In the genomic region with DNA sequence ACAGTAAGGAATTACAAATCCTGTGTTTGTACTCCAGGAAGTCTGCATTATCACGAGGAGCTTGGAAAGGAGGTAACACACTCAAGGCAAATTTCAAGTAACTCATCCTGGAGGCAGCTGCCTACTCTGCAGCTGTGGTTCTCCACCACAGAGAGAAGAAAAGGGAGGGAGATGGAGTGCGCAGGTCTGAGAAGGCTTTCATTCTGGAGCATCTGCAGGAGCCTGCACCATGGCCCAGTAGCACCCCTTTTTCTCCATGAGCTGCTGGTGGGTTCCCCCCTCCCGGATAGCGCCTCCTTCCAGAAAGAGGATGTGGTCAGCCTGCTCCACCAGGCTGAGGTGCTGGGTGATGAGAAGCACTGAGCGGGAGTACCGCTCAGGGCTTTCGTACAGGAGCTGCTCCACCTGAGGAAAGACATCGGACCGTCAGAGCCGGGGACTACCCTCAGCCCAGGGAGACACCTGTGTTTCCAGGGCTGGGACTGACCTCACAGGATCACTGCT, we compare ENCODE assay signal across 10 cellular contexts. TPM values are rescaled to one million over a fixed set of nuclear protein-coding genes. Genes with fewer than 3 reads are reported as not detected.
A peak's percentile ranks its signal among the peaks of the same experiment; 100 is the strongest.
DNase-seq lines count a peak whose midpoint lies in the region; ATAC-seq and TF ChIP-seq lines count a peak whose summit lies in the region.
"Had no signal": no experiment of that assay in that cellular context is flagged by ENCODE, and none has a peak within 500 bp of the region (broad histone marks: within the 10 kb centered on the region; RNA-seq: fewer than 3 reads in every experiment).

No MANE protein-coding gene starts in this region.

- H3K4me3 ChIP-seq in left ventricle myocardium inferior (peak overlapping the region; percentile 85), SJCRH30 (no peak overlapping the region), brain microvascular endothelial cell (ENCODE audit: low read depth, low read length) (no peak overlapping the region)

- peak overlapping the region; percentile 99 for H3K27ac Mint-ChIP-seq in memory B cell

- H3K27ac ChIP-seq in left ventricle myocardium inferior (replicated peaks) (peak overlapping the region; percentile 97), SJCRH30 (no peak overlapping the region), brain microvascular endothelial cell (no peak overlapping the region)
- H3K27ac ChIP-seq: cardiac muscle cell had no signal

- H3K36me3 ChIP-seq in left ventricle myocardium inferior (peaks cover 72% of the 10 kb centered on the region), SJCRH30 (no peaks in the 10 kb centered on the region), brain microvascular endothelial cell (replicated peaks) (peaks cover 32% of the 10 kb centered on the region)
- H3K36me3 ChIP-seq: cardiac muscle cell, ovary had no signal

- TF ChIP-seq CTCF in left ventricle myocardium inferior (IDR thresholded peaks at IDR 0.05; ENCODE audit: borderline replicate concordance) (no peak), brain microvascular endothelial cell (IDR thresholded peaks at IDR 0.05; ENCODE audit: low read depth, low read length, missing control alignments) (no peak)

- H3K9me3 ChIP-seq in left ventricle myocardium inferior (replicated peaks) (no peaks in the 10 kb centered on the region), SJCRH30 (replicated peaks) (no peaks in the 10 kb centered on the region)
- H3K9me3 ChIP-seq: ovary had no signal

- no peaks in the 10 kb centered on the region for H3K27me3 ChIP-seq in left ventricle myocardium inferior (ENCODE audit: low read depth)
- H3K27me3 ChIP-seq in SJCRH30, result peaks cover 23% of the 10 kb centered on the region
- no peaks in the 10 kb centered on the region for H3K27me3 ChIP-seq in brain microvascular endothelial cell (replicated peaks)
- H3K27me3 ChIP-seq: ovary had no signal

- intact Hi-C loops in left ventricle myocardium inferior (cut with micrococcal nuclease) (no loop called here), Right ventricle myocardium inferior (cut with DNase I) (no loop called here)

- peaks cover 57% of the 10 kb centered on the region for H3K4me1 Mint-ChIP-seq in memory B cell

- H3K9me3 Mint-ChIP-seq in memory B cell, result no peaks in the 10 kb centered on the region

- H3K36me3 Mint-ChIP-seq in memory B cell, result peaks cover 68% of the 10 kb centered on the region

- in situ Hi-C loops in brain microvascular endothelial cell (cut with HindIII; ENCODE audit: low pct_ligation_motif_present, low sequenced_read_pairs), result no loop called here

- no peak for ATAC-seq in Right ventricle myocardium inferior
- ATAC-seq in memory B cell (ENCODE audit: low read depth), result no peak

- H3K4me1 ChIP-seq in left ventricle myocardium inferior (peaks cover 57% of the 10 kb centered on the region), SJCRH30 (no peaks in the 10 kb centered on the region)

- H3K27me3 Mint-ChIP-seq in memory B cell, result no peaks in the 10 kb centered on the region

- peak overlapping the region; percentile 93 for H3K4me3 Mint-ChIP-seq in memory B cell

- no peak for DNase-seq in left ventricle myocardium inferior
- DNase-seq in Right ventricle myocardium inferior (ENCODE audit: missing footprints), result no peak
- peak; percentile 53 for DNase-seq in activated T-cell treated with anti-CD3 and anti-CD28 coated beads, Interleukin-2, amount 50 U/mL, for 1 hour
- peak in 1 of 2 donors; percentile 31 for DNase-seq in memory B cell (ENCODE audit: low spot score in 2 of 2)
- DNase-seq in NCI-H2196 (lab: John Stamatoyannopoulos, UW; ENCODE audit: unreplicated experiment), result no peak
- DNase-seq in SJCRH30, result no peak
- no peak for DNase-seq in brain microvascular endothelial cell
- DNase-seq in NCI-H226, result no peak
- DNase-seq: ovary had no signal

RNA-seq across cellular contexts. Expression of a gene that starts 1.6 kb away (rescaled TPM):
- 13.2 TPM for total RNA-seq in left ventricle myocardium inferior
- 19.6 TPM for total RNA-seq in Right ventricle myocardium inferior
- 0.18 and 0.33 TPM in 2 replicates for total RNA-seq in SJCRH30 (2014; rRNA removed; shearing (Covaris generic))

RNA-seq across cellular contexts. Expression of a gene that starts 6.9 kb away (rescaled TPM):
- 22.4 TPM for total RNA-seq in left ventricle myocardium inferior
- 19.3 TPM for total RNA-seq in Right ventricle myocardium inferior
- 17.1 and 17.4 TPM in 2 replicates for total RNA-seq in SJCRH30 (2014; rRNA removed; shearing (Covaris generic))

RNA-seq across cellular contexts. Expression of a gene that starts 8.1 kb away (rescaled TPM):
- total RNA-seq in left ventricle myocardium inferior, result 15.5 TPM
- 19.1 TPM for total RNA-seq in Right ventricle myocardium inferior
- total RNA-seq in SJCRH30 (2014; rRNA removed; shearing (Covaris generic)), result 0.43 and 0.81 TPM in 2 replicates

RNA-seq across cellular contexts. Expression of a gene that starts 8.6 kb away (rescaled TPM):
- total RNA-seq in left ventricle myocardium inferior (13.4 TPM), Right ventricle myocardium inferior (13.4 TPM)
- 0.18 TPM in 1 of 2 replicates, not detected in the other for total RNA-seq in SJCRH30 (2014; rRNA removed; shearing (Covaris generic))

RNA-seq across cellular contexts. Expression of a gene that starts 28.6 kb away (rescaled TPM):
- not detected for total RNA-seq in left ventricle myocardium inferior
- total RNA-seq in Right ventricle myocardium inferior, result not detected
- 0.10 and 0.28 TPM in 2 replicates for total RNA-seq in SJCRH30 (2014; rRNA removed; shearing (Covaris generic))
- total RNA-seq: cardiac muscle cell had no signal

Comparison
In these comparisons a context has a peak if more than half of its experiments do, and no peak if none do; other contexts are left out.
1. RNA of a gene that starts 1.6 kb away (total RNA-seq): 19.6 TPM in Right ventricle myocardium inferior (single experiment) and 13.2 TPM in left ventricle myocardium inferior (single experiment); 0.18 to 0.33 TPM in SJCRH30; every median in the first group is over 10 times any median in the second.